In genomic region chr11:27679136-27680015, GRCh38 we compare ENCODE assay signal across 11 cellular contexts. TPM values are rescaled to one million over a fixed set of nuclear protein-coding genes. Genes with fewer than 3 reads are reported as not detected.
"Had no signal": no experiment of that assay in that cellular context is flagged by ENCODE, and none has a peak within 500 bp of the region (broad histone marks: within the 10 kb centered on the region; RNA-seq: fewer than 3 reads in every experiment).

No MANE protein-coding gene starts in this region.

- H3K9me3 Mint-ChIP-seq: stimulated activated naive CD8-positive, alpha-beta T cell treated with anti-CD3 and anti-CD28 coated beads, Interleukin-15, Interleukin-2, amounts not matched to agents 100 ng/mL and 50 ng/mL, for 24 hours had no signal

- H3K4me3 Mint-ChIP-seq: activated CD4-positive, alpha-beta memory T cell treated with anti-CD3 and anti-CD28 coated beads for 36 hours; activated T-cell treated with anti-CD3 and anti-CD28 coated beads, Interleukin-2, amount 50 U/mL, for 72 hours; stimulated activated naive CD8-positive, alpha-beta T cell treated with anti-CD3 and anti-CD28 coated beads, Interleukin-15, Interleukin-2, amounts not matched to agents 100 ng/mL and 50 ng/mL, for 24 hours had no signal

- H3K4me1 ChIP-seq: gastroesophageal sphincter had no signal

- DNase-seq: activated CD4-positive, alpha-beta memory T cell treated with anti-CD3 and anti-CD28 coated beads for 36 hours; activated CD8-positive, alpha-beta memory T cell treated with anti-CD3 and anti-CD28 coated beads, Interleukin-2, amount 50 U/mL, for 4 hours; activated T-cell treated with anti-CD3 and anti-CD28 coated beads, Interleukin-2, amount 50 U/mL, for 72 hours; kidney; left ventricle myocardium superior; stimulated activated CD4-positive, alpha-beta T cell treated with anti-CD3 and anti-CD28 coated beads, Interleukin-2, amount 100 ng/mL, for 48 hours; T-helper 9 cell had no signal

- H3K36me3 ChIP-seq: gastroesophageal sphincter had no signal

- H3K27ac Mint-ChIP-seq: activated CD4-positive, alpha-beta memory T cell treated with anti-CD3 and anti-CD28 coated beads for 36 hours; activated T-cell treated with anti-CD3 and anti-CD28 coated beads, Interleukin-2, amount 50 U/mL, for 72 hours; stimulated activated naive CD8-positive, alpha-beta T cell treated with anti-CD3 and anti-CD28 coated beads, Interleukin-15, Interleukin-2, amounts not matched to agents 100 ng/mL and 50 ng/mL, for 24 hours had no signal

- H3K27me3 ChIP-seq: gastroesophageal sphincter had no signal

- H3K27ac ChIP-seq: gastroesophageal sphincter had no signal

- ATAC-seq: activated T-cell treated with anti-CD3 and anti-CD28 coated beads, Interleukin-2, amount 50 U/mL, for 72 hours; gastroesophageal sphincter; left ventricle myocardium superior had no signal

- H3K9me3 ChIP-seq: gastroesophageal sphincter had no signal

- H3K36me3 Mint-ChIP-seq: activated CD4-positive, alpha-beta memory T cell treated with anti-CD3 and anti-CD28 coated beads for 36 hours had no signal

- H3K27me3 Mint-ChIP-seq: activated CD4-positive, alpha-beta memory T cell treated with anti-CD3 and anti-CD28 coated beads for 36 hours; stimulated activated naive CD8-positive, alpha-beta T cell treated with anti-CD3 and anti-CD28 coated beads, Interleukin-15, Interleukin-2, amounts not matched to agents 100 ng/mL and 50 ng/mL, for 24 hours had no signal

- H3K4me3 ChIP-seq: gastroesophageal sphincter had no signal

- FAIRE-seq: astrocyte, kidney had no signal

RNA-seq across cellular contexts. Expression of gene BDNF, which starts 20.9 kb away (rescaled TPM):
- total RNA-seq: activated CD4-positive, alpha-beta memory T cell treated with anti-CD3 and anti-CD28 coated beads for 36 hours; activated T-cell treated with anti-CD3 and anti-CD28 coated beads, Interleukin-2, amount 50 U/mL, for 72 hours had no signal
- polyA plus RNA-seq: neural cell had no signal
